ENCODE assay signal across 9 cellular contexts in genomic region chr7:148914208-148914777, GRCh38. TPM values are rescaled to one million over a fixed set of nuclear protein-coding genes. Genes with fewer than 3 reads are reported as not detected.
A peak's percentile ranks its signal among the peaks of the same experiment; 100 is the strongest.
DNase-seq lines count a peak whose midpoint lies in the region; ATAC-seq and TF ChIP-seq lines count a peak whose summit lies in the region.
"Had no signal": no experiment of that assay in that cellular context is flagged by ENCODE, and none has a peak within 500 bp of the region (broad histone marks: within the 10 kb centered on the region; RNA-seq: fewer than 3 reads in every experiment).

No MANE protein-coding gene starts in this region.

- H3K4me1 Mint-ChIP-seq in natural killer cell treated with Interleukin-12 subunit alpha and Interleukin-12 subunit beta and Interleukin-15 and Interleukin-18, amount 100 ng/mL, for 72 hours (ENCODE audit: low read depth in 2 of 2), result peaks cover 10 to 29% of the 10 kb centered on the region in 2 donors
- no peaks in the 10 kb centered on the region for H3K4me1 Mint-ChIP-seq in natural killer cell
- peaks cover 62% of the 10 kb centered on the region for H3K4me1 Mint-ChIP-seq in activated CD4-positive, alpha-beta T cell treated with anti-CD3 and anti-CD28 coated beads, Interleukin-2, amount 10 ng/mL, durations not matched to agents 24 days and 14 days
- peaks cover 37% of the 10 kb centered on the region for H3K4me1 Mint-ChIP-seq in stimulated activated effector memory CD8-positive, alpha-beta T cell treated with anti-CD3 and anti-CD28 coated beads, Interleukin-12 subunit alpha, Interleukin-12 subunit beta, amount 100 ng/mL, for 72 hours

- intact Hi-C loops in natural killer cell (cut with micrococcal nuclease), result no loop called here
- intact Hi-C loops in activated CD4-positive, alpha-beta T cell treated with anti-CD3 and anti-CD28 coated beads, Interleukin-2, amount 10 ng/mL, durations not matched to agents 24 days and 14 days (cut with micrococcal nuclease), result loop anchor here (10.0 kb wide), 1 partner anchor 331 kb away; no protein-coding TSS in a partner anchor

- no peak overlapping the region for H3K4me3 ChIP-seq in fibroblast of villous mesenchyme (ENCODE audit: low read depth, low read length)
- H3K4me3 ChIP-seq: pancreas had no signal

- DNase-seq in natural killer cell treated with Interleukin-12 subunit alpha and Interleukin-12 subunit beta and Interleukin-15 and Interleukin-18, amount 100 ng/mL, for 72 hours (ENCODE audit: low spot score), result no peak
- DNase-seq in natural killer cell, result no peak
- DNase-seq in activated CD4-positive, alpha-beta T cell treated with anti-CD3 and anti-CD28 coated beads, Interleukin-2, amount 10 ng/mL, durations not matched to agents 24 days and 14 days, result peak; percentile 81
- peak; percentile 58 for DNase-seq in fibroblast of villous mesenchyme (ENCODE audit: low read depth)
- DNase-seq in stimulated activated effector memory CD8-positive, alpha-beta T cell treated with anti-CD3 and anti-CD28 coated beads, Interleukin-12 subunit alpha, Interleukin-12 subunit beta, amount 100 ng/mL, for 72 hours (ENCODE audit: low spot score in 2 of 2), result peak; percentile 40 to 79
- no peak for DNase-seq in hippocampal formation (lab: John Stamatoyannopoulos, UW)
- DNase-seq in cortex of kidney (lab: John Stamatoyannopoulos, UW), result no peak
- DNase-seq: pancreas had no signal

- H3K27ac Mint-ChIP-seq in natural killer cell treated with Interleukin-12 subunit alpha and Interleukin-12 subunit beta and Interleukin-15 and Interleukin-18, amount 100 ng/mL, for 72 hours, result peak overlapping the region; percentile 67 to 79
- no peak overlapping the region for H3K27ac Mint-ChIP-seq in natural killer cell
- peak overlapping the region; percentile 98 for H3K27ac Mint-ChIP-seq in activated CD4-positive, alpha-beta T cell treated with anti-CD3 and anti-CD28 coated beads, Interleukin-2, amount 10 ng/mL, durations not matched to agents 24 days and 14 days
- peak overlapping the region; percentile 89 for H3K27ac Mint-ChIP-seq in stimulated activated effector memory CD8-positive, alpha-beta T cell treated with anti-CD3 and anti-CD28 coated beads, Interleukin-12 subunit alpha, Interleukin-12 subunit beta, amount 100 ng/mL, for 72 hours

- no peaks in the 10 kb centered on the region for H3K36me3 Mint-ChIP-seq in natural killer cell treated with Interleukin-12 subunit alpha and Interleukin-12 subunit beta and Interleukin-15 and Interleukin-18, amount 100 ng/mL, for 72 hours
- no peaks in the 10 kb centered on the region for H3K36me3 Mint-ChIP-seq in natural killer cell
- peaks cover 4% of the 10 kb centered on the region for H3K36me3 Mint-ChIP-seq in activated CD4-positive, alpha-beta T cell treated with anti-CD3 and anti-CD28 coated beads, Interleukin-2, amount 10 ng/mL, durations not matched to agents 24 days and 14 days (ENCODE audit: low read depth)
- peaks cover 18% of the 10 kb centered on the region for H3K36me3 Mint-ChIP-seq in stimulated activated effector memory CD8-positive, alpha-beta T cell treated with anti-CD3 and anti-CD28 coated beads, Interleukin-12 subunit alpha, Interleukin-12 subunit beta, amount 100 ng/mL, for 72 hours

- H3K9me3 Mint-ChIP-seq in natural killer cell treated with Interleukin-12 subunit alpha and Interleukin-12 subunit beta and Interleukin-15 and Interleukin-18, amount 100 ng/mL, for 72 hours, result no peaks in the 10 kb centered on the region
- H3K9me3 Mint-ChIP-seq in natural killer cell, result no peaks in the 10 kb centered on the region
- no peaks in the 10 kb centered on the region for H3K9me3 Mint-ChIP-seq in activated CD4-positive, alpha-beta T cell treated with anti-CD3 and anti-CD28 coated beads, Interleukin-2, amount 10 ng/mL, durations not matched to agents 24 days and 14 days
- no peaks in the 10 kb centered on the region for H3K9me3 Mint-ChIP-seq in stimulated activated effector memory CD8-positive, alpha-beta T cell treated with anti-CD3 and anti-CD28 coated beads, Interleukin-12 subunit alpha, Interleukin-12 subunit beta, amount 100 ng/mL, for 72 hours

- H3K27me3 Mint-ChIP-seq in natural killer cell treated with Interleukin-12 subunit alpha and Interleukin-12 subunit beta and Interleukin-15 and Interleukin-18, amount 100 ng/mL, for 72 hours, result peaks cover 3 to 5% of the 10 kb centered on the region in 2 donors
- H3K27me3 Mint-ChIP-seq in natural killer cell (ENCODE audit: low read depth in 2 of 2), result peaks cover 0 to 3% of the 10 kb centered on the region in 2 donors
- H3K27me3 Mint-ChIP-seq in activated CD4-positive, alpha-beta T cell treated with anti-CD3 and anti-CD28 coated beads, Interleukin-2, amount 10 ng/mL, durations not matched to agents 24 days and 14 days, result peaks cover 1% of the 10 kb centered on the region

- TF ChIP-seq CTCF in natural killer cell (IDR thresholded peaks at IDR 0.05) (no peak), fibroblast of villous mesenchyme (IDR thresholded peaks at IDR 0.05; ENCODE audit: insufficient read depth, low read depth, low read length) (no peak)

- peak; percentile 66 to 80 for ATAC-seq in natural killer cell treated with Interleukin-12 subunit alpha and Interleukin-12 subunit beta and Interleukin-15 and Interleukin-18, amount 100 ng/mL, for 72 hours
- ATAC-seq in natural killer cell (no peak), HG03439 (IDR thresholded peaks at IDR 0.05; ENCODE audit: unreplicated experiment) (peak; percentile 46)
- peak; percentile 82 for ATAC-seq in stimulated activated effector memory CD8-positive, alpha-beta T cell treated with anti-CD3 and anti-CD28 coated beads, Interleukin-12 subunit alpha, Interleukin-12 subunit beta, amount 100 ng/mL, for 72 hours

- H3K4me3 Mint-ChIP-seq in natural killer cell treated with Interleukin-12 subunit alpha and Interleukin-12 subunit beta and Interleukin-15 and Interleukin-18, amount 100 ng/mL, for 72 hours, result peak overlapping the region; percentile 67
- H3K4me3 Mint-ChIP-seq in natural killer cell, result no peak overlapping the region
- H3K4me3 Mint-ChIP-seq in activated CD4-positive, alpha-beta T cell treated with anti-CD3 and anti-CD28 coated beads, Interleukin-2, amount 10 ng/mL, durations not matched to agents 24 days and 14 days, result peak overlapping the region; percentile 84
- peak overlapping the region; percentile 58 for H3K4me3 Mint-ChIP-seq in stimulated activated effector memory CD8-positive, alpha-beta T cell treated with anti-CD3 and anti-CD28 coated beads, Interleukin-12 subunit alpha, Interleukin-12 subunit beta, amount 100 ng/mL, for 72 hours

RNA-seq across cellular contexts. Expression of gene EZH2, which starts 30.2 kb away (rescaled TPM):
- 100 to 1,000 TPM in 1 of 2 donors, 10 to 100 TPM in 1; 70.6 to 113 TPM for total RNA-seq in natural killer cell treated with Interleukin-12 subunit alpha and Interleukin-12 subunit beta and Interleukin-15 and Interleukin-18, amount 100 ng/mL, for 72 hours
- total RNA-seq in natural killer cell (10 to 100 TPM; 33.4 to 42.7 (median 35.8) TPM), fibroblast of villous mesenchyme (10.6 and 12.1 TPM in 2 replicates)
- total RNA-seq in activated CD4-positive, alpha-beta T cell treated with anti-CD3 and anti-CD28 coated beads, Interleukin-2, amount 10 ng/mL, durations not matched to agents 24 days and 14 days, result 120 and 126 TPM in 2 replicates

Comparison
In these comparisons a context has a peak if more than half of its experiments do, and no peak if none do; other contexts are left out.
1. ATAC-seq: peak in natural killer cell treated with Interleukin-12 subunit alpha and Interleukin-12 subunit beta and Interleukin-15 and Interleukin-18, amount 100 ng/mL, for 72 hours (2 of 2), HG03439 (single experiment) and stimulated activated effector memory CD8-positive, alpha-beta T cell treated with anti-CD3 and anti-CD28 coated beads, Interleukin-12 subunit alpha, Interleukin-12 subunit beta, amount 100 ng/mL, for 72 hours (single experiment); none in natural killer cell (0 of 3).
2. H3K27ac Mint-ChIP-seq: peak in natural killer cell treated with Interleukin-12 subunit alpha and Interleukin-12 subunit beta and Interleukin-15 and Interleukin-18, amount 100 ng/mL, for 72 hours (2 of 2), activated CD4-positive, alpha-beta T cell treated with anti-CD3 and anti-CD28 coated beads, Interleukin-2, amount 10 ng/mL, durations not matched to agents 24 days and 14 days (single experiment) and stimulated activated effector memory CD8-positive, alpha-beta T cell treated with anti-CD3 and anti-CD28 coated beads, Interleukin-12 subunit alpha, Interleukin-12 subunit beta, amount 100 ng/mL, for 72 hours (single experiment); none in natural killer cell (0 of 2).
3. DNase-seq: peak in activated CD4-positive, alpha-beta T cell treated with anti-CD3 and anti-CD28 coated beads, Interleukin-2, amount 10 ng/mL, durations not matched to agents 24 days and 14 days (single experiment), fibroblast of villous mesenchyme (single experiment) and stimulated activated effector memory CD8-positive, alpha-beta T cell treated with anti-CD3 and anti-CD28 coated beads, Interleukin-12 subunit alpha, Interleukin-12 subunit beta, amount 100 ng/mL, for 72 hours (2 of 2); none in natural killer cell treated with Interleukin-12 subunit alpha and Interleukin-12 subunit beta and Interleukin-15 and Interleukin-18, amount 100 ng/mL, for 72 hours (single experiment), natural killer cell (single experiment), hippocampal formation (0 of 2) and cortex of kidney (single experiment).